In genomic region chr5:173514666-173515065, GRCh38 we compare ENCODE assay signal across 18 cellular contexts.
"Had no signal": no experiment of that assay in that cellular context is flagged by ENCODE, and none has a peak within 500 bp of the region (broad histone marks: within the 10 kb centered on the region; RNA-seq: fewer than 3 reads in every experiment).

No MANE protein-coding gene starts in this region.

- ATAC-seq: activated CD4-positive, CD25-positive, alpha-beta regulatory T cell treated with anti-CD3 and anti-CD28 coated beads, Interleukin-2, amount 50 U/mL, for 24 hours; activated T-cell treated with anti-CD3 and anti-CD28 coated beads, Interleukin-2, amount 50 U/mL, for 4 hours; esophagus mucosa; left cardiac atrium; natural killer cell treated with Interleukin-12 subunit alpha and Interleukin-12 subunit beta and Interleukin-15 and Interleukin-18, amount 100 ng/mL, for 72 hours had no signal

- H3K4me1 ChIP-seq: adrenal gland, right atrium auricular region, thyroid gland had no signal

- H3K27me3 ChIP-seq: adrenal gland, cardiac muscle cell, hepatocyte, right atrium auricular region, thyroid gland had no signal

- H3K9me3 ChIP-seq: adrenal gland, right atrium auricular region, thyroid gland had no signal

- H3K79me2 ChIP-seq: hepatocyte had no signal

- H3K27ac Mint-ChIP-seq: activated naive CD4-positive, alpha-beta T cell treated with anti-CD3 and anti-CD28 coated beads, Interleukin-2, amount 50 U/mL, for 24 hours; dendritic cell treated with granulocyte-macrophage colony-stimulating factor and Interleukin-4, amounts not matched to agents 40 ng/mL and 50 ng/mL, for 4 days; natural killer cell treated with Interleukin-12 subunit alpha and Interleukin-12 subunit beta and Interleukin-15 and Interleukin-18, amount 100 ng/mL, for 72 hours; progenitor cell of endocrine pancreas had no signal

- H3K4me3 Mint-ChIP-seq: activated naive CD4-positive, alpha-beta T cell treated with anti-CD3 and anti-CD28 coated beads, Interleukin-2, amount 50 U/mL, for 24 hours; activated T-cell treated with anti-CD3 and anti-CD28 coated beads, Interleukin-2, amount 50 U/mL, for 4 hours; dendritic cell treated with granulocyte-macrophage colony-stimulating factor and Interleukin-4, amounts not matched to agents 40 ng/mL and 50 ng/mL, for 4 days; natural killer cell treated with Interleukin-12 subunit alpha and Interleukin-12 subunit beta and Interleukin-15 and Interleukin-18, amount 100 ng/mL, for 72 hours had no signal

- H3K27ac ChIP-seq: adrenal gland, cardiac muscle cell, hepatocyte, right atrium auricular region, thyroid gland had no signal

- DNase-seq: activated CD4-positive, alpha-beta T cell treated with anti-CD3 and anti-CD28 coated beads, Interleukin-2, amount 50 U/mL, for 1 hour; activated CD8-positive, alpha-beta memory T cell treated with anti-CD3 and anti-CD28 coated beads, Interleukin-2, amount 50 U/mL, for 4 hours; activated T-cell treated with anti-CD3 and anti-CD28 coated beads, Interleukin-2, amount 50 U/mL, for 4 hours; adrenal gland; effector CD8-positive, alpha-beta T cell; left cardiac atrium; stimulated activated CD4-positive, alpha-beta T cell treated with anti-CD3 and anti-CD28 coated beads, Interleukin-2, amount 100 ng/mL, for 24 hours; stimulated activated naive CD4-positive, alpha-beta T cell treated with Interleukin-2 at 50 U/mL for 16 hours; thyroid gland had no signal

- H3K36me3 ChIP-seq: adrenal gland, cardiac muscle cell, right atrium auricular region, thyroid gland had no signal

- H3K36me3 Mint-ChIP-seq: activated naive CD4-positive, alpha-beta T cell treated with anti-CD3 and anti-CD28 coated beads, Interleukin-2, amount 50 U/mL, for 24 hours had no signal

- H3K4me2 ChIP-seq: hepatocyte had no signal

- H3K9me3 Mint-ChIP-seq: activated T-cell treated with anti-CD3 and anti-CD28 coated beads, Interleukin-2, amount 50 U/mL, for 4 hours; dendritic cell treated with granulocyte-macrophage colony-stimulating factor and Interleukin-4, amounts not matched to agents 40 ng/mL and 50 ng/mL, for 4 days; natural killer cell treated with Interleukin-12 subunit alpha and Interleukin-12 subunit beta and Interleukin-15 and Interleukin-18, amount 100 ng/mL, for 72 hours had no signal

- H3K4me3 ChIP-seq: adrenal gland, cardiac muscle cell, hepatocyte, right atrium auricular region, thyroid gland had no signal

- H2AFZ ChIP-seq: hepatocyte had no signal

- H3K4me1 Mint-ChIP-seq: activated naive CD4-positive, alpha-beta T cell treated with anti-CD3 and anti-CD28 coated beads, Interleukin-2, amount 50 U/mL, for 24 hours had no signal
